8 cellular contexts compared by ENCODE assay signal in the genomic region with DNA sequence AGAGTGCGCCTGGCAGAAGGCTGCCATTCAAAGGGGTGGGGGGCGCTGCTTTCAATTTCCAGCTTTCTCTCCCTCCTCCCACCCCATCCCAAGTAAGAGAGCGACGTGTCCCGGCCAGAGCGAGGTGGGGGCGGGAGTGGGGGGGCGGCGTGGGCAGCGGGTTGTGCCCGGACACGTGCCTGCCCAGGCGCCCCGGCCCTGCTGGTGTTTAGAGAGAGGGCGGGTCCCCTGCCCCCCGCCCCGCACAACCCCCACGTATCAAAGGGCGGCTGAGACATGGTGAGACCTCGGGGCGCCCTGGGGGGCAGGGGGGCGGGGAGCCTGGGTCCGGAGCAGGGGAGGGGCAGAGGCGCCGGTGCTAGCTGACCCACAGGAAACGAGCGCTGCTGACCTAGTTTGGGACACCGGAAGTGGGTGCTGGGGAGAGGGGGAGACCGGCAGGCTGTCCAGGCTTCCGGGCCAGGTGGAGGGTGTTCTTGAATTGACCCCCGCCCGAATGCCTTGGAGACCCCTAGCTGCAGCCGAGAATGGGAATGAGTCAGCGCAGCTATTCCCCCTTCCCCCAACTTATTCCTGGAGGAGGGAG. TPM values are rescaled to one million over a fixed set of nuclear protein-coding genes. Genes with fewer than 3 reads are reported as not detected.
DNase-seq lines count a peak whose midpoint lies in the region; ATAC-seq, FAIRE-seq and TF ChIP-seq lines count a peak whose summit lies in the region.

No MANE protein-coding gene starts in this region.

- no peaks in the 10 kb centered on the region for H3K36me3 Mint-ChIP-seq in type B pancreatic cell

- peak overlapping the region; percentile 76 for H3K27ac ChIP-seq in ACC112 (ENCODE audit: low read depth, low read length)
- H3K27ac ChIP-seq in SU-DHL-6 (ENCODE audit: low read depth, low read length) = no peak overlapping the region
- peak overlapping the region; percentile 63 for H3K27ac ChIP-seq in endothelial cell of umbilical vein (ENCODE audit: insufficient read depth, low read depth, low read length)
- peak overlapping the region; percentile 30 for H3K27ac ChIP-seq in mesodermal cell (ENCODE audit: low read depth, low read length, severe bottlenecking)

- H3K79me2 ChIP-seq in ACC112 (ENCODE audit: control insufficient read depth, insufficient read depth, low read length, unreplicated experiment) (peaks cover 59% of the 10 kb centered on the region), SU-DHL-6 (ENCODE audit: insufficient read depth, low read length) (no peaks in the 10 kb centered on the region), endothelial cell of umbilical vein (ENCODE audit: control insufficient read depth, insufficient read depth, low read length) (peaks cover 16% of the 10 kb centered on the region)

- peaks cover 33% of the 10 kb centered on the region for H3K4me1 ChIP-seq in ACC112 (ENCODE audit: control insufficient read depth, insufficient read depth, low read length, unreplicated experiment)
- peaks cover 25% of the 10 kb centered on the region for H3K4me1 ChIP-seq in endothelial cell of umbilical vein (ENCODE audit: control insufficient read depth, extremely low read depth, insufficient read depth, low read length)
- peaks cover 17% of the 10 kb centered on the region for H3K4me1 ChIP-seq in mesodermal cell (ENCODE audit: control insufficient read depth, insufficient read depth, low read length, poor library complexity, severe bottlenecking)

- H4K20me1 ChIP-seq in SU-DHL-6 (ENCODE audit: low read depth, low read length) (no peaks in the 10 kb centered on the region), endothelial cell of umbilical vein (replicated peaks; ENCODE audit: control insufficient read depth, extremely low read depth, insufficient read depth, low read length) (no peaks in the 10 kb centered on the region)

- POLR2A ChIA-PET in endothelial cell of umbilical vein (lab: Charles Lee) = no interaction called here

- H3K9me3 Mint-ChIP-seq in type B pancreatic cell = no peaks in the 10 kb centered on the region

- H3K27ac Mint-ChIP-seq in type B pancreatic cell = peak overlapping the region; percentile 92

- H3K4me1 Mint-ChIP-seq in type B pancreatic cell (ENCODE audit: unreplicated experiment) = peaks cover 20% of the 10 kb centered on the region

- no peaks in the 10 kb centered on the region for H3K9me2 ChIP-seq in SU-DHL-6 (replicated peaks; ENCODE audit: insufficient read depth, low read length)

- dilution Hi-C loops in endothelial cell of umbilical vein (cut with MboI; ENCODE audit: extremely low pct_ligation_motif_present, low sequenced_read_pairs) = no loop called here

- H3K9me3 ChIP-seq in SU-DHL-6 (ENCODE audit: insufficient read depth, low read length) (no peaks in the 10 kb centered on the region), endothelial cell of umbilical vein (replicated peaks; ENCODE audit: control insufficient read depth, insufficient read depth, low read length) (no peaks in the 10 kb centered on the region), mesodermal cell (ENCODE audit: control insufficient read depth, low read length) (no peaks in the 10 kb centered on the region)

- H3F3A ChIP-seq in SU-DHL-6 (ENCODE audit: insufficient read depth) = peaks cover 10% of the 10 kb centered on the region; the same call in 1 of the 2 replicates

- peak overlapping the region; percentile 96 for H3K4me3 Mint-ChIP-seq in type B pancreatic cell

- WGBS in mesodermal cell (ENCODE audit: insufficient coverage in 2 of 2), 2 experiments = 0 to 2% methylated on average over 3 to 8 of the region's 34 CpGs

- H2AFZ ChIP-seq in ACC112 (ENCODE audit: low read length, unreplicated experiment) (no peak overlapping the region), SU-DHL-6 (ENCODE audit: low read depth, low read length, severe bottlenecking) (no peak overlapping the region), endothelial cell of umbilical vein (ENCODE audit: low read depth, low read length) (peak overlapping the region; percentile 21)

- no TSS peak for BruUV-seq in endothelial cell of umbilical vein (replicated peaks; lab: Mats Ljungman, UMichigan)

- H3K4me3 ChIP-seq in ACC112 (ENCODE audit: low read depth, low read length) (peak overlapping the region; percentile 93), SU-DHL-6 (ENCODE audit: insufficient read depth, low read length, poor library complexity, severe bottlenecking) (no peak overlapping the region), endothelial cell of umbilical vein (replicated peaks in 1 of 3; ENCODE audit: insufficient read depth in 1 of 3, low read depth in 1 of 3, low read length in 3 of 3) (peak overlapping the region; percentile 53 to 94 (median 65)), mesodermal cell (ENCODE audit: extremely low read depth, insufficient read depth, low read length, poor library complexity, severe bottlenecking) (peak overlapping the region; percentile 79)

- TF ChIP-seq CTCF in SU-DHL-6 (IDR thresholded peaks at IDR 0.05; ENCODE audit: insufficient read depth, low read length, poor library complexity, severe bottlenecking) (no peak), endothelial cell of umbilical vein (IDR thresholded peaks at IDR 0.05; ENCODE audit: extremely low read depth in 1 of 2, insufficient read depth in 1 of 2, low read depth in 1 of 2, low read length in 2 of 2) (no peak), type B pancreatic cell (conservative IDR thresholded peaks at IDR 0.05) (no peak)

- no peaks in the 10 kb centered on the region for H3K27me3 ChIP-seq in ACC112 (ENCODE audit: insufficient read depth, low read length)
- H3K27me3 ChIP-seq in SU-DHL-6 (ENCODE audit: low read length) = no peaks in the 10 kb centered on the region
- H3K27me3 ChIP-seq in endothelial cell of umbilical vein (ENCODE audit: control insufficient read depth in 2 of 2, insufficient read depth in 2 of 2, low read length in 2 of 2) = no peaks in the 10 kb centered on the region

- H3K9me1 ChIP-seq in endothelial cell of umbilical vein (replicated peaks; ENCODE audit: control insufficient read depth, extremely low read depth, insufficient read depth, low read length) = no peaks in the 10 kb centered on the region

- no peaks in the 10 kb centered on the region for H3K27me3 Mint-ChIP-seq in type B pancreatic cell

- peak; percentile 63 for FAIRE-seq in GM18507 (lab: Jason Lieb, UNC)
- FAIRE-seq in endothelial cell of umbilical vein (lab: Jason Lieb, UNC) = no peak

- DNase-seq in GM18507 (ENCODE audit: extremely low spot score, insufficient read length, low read depth) (no peak), endothelial cell of umbilical vein (ENCODE audit: low read depth, low spot score) (peak; percentile 33), type B pancreatic cell (ENCODE audit: extremely low spot score, unreplicated experiment) (no peak)

- H3K4me2 ChIP-seq in SU-DHL-6 (ENCODE audit: low read depth, low read length, poor library complexity, severe bottlenecking) (peak overlapping the region; percentile 35), endothelial cell of umbilical vein (ENCODE audit: insufficient read depth, low read length) (peak overlapping the region; percentile 54)

- H3K36me3 ChIP-seq in ACC112 (ENCODE audit: insufficient read depth, low read length) (no peaks in the 10 kb centered on the region), SU-DHL-6 (ENCODE audit: low read length) (no peaks in the 10 kb centered on the region), endothelial cell of umbilical vein (ENCODE audit: control insufficient read depth in 2 of 2, extremely low read depth in 1 of 2, insufficient read depth in 2 of 2, low read length in 2 of 2) (no peaks in the 10 kb centered on the region), mesodermal cell (ENCODE audit: control insufficient read depth, insufficient read depth, low read length) (no peaks in the 10 kb centered on the region)

- ATAC-seq in HG03460 (IDR thresholded peaks at IDR 0.05; ENCODE audit: unreplicated experiment) = no peak
- ATAC-seq in activated CD4-positive, CD25-positive, alpha-beta regulatory T cell treated with anti-CD3 and anti-CD28 coated beads, Interleukin-2, amount 50 U/mL, for 24 hours = no peak

- intact Hi-C loops in endothelial cell of umbilical vein (cut with micrococcal nuclease) = loop anchor here (2.0 to 5.0 kb wide), 2 partner anchors 41 to 447 kb away; partner anchors contain the start of gene UBE2Q1

- H3K9ac ChIP-seq in SU-DHL-6 (ENCODE audit: low read length) (no peak overlapping the region), endothelial cell of umbilical vein (replicated peaks; ENCODE audit: extremely low read depth, insufficient read depth, low read length) (peak overlapping the region; percentile 69)

- CTCF ChIA-PET in endothelial cell of umbilical vein (lab: Charles Lee) = interaction anchor here (0.7 to 6.5 kb wide), 8 partner anchors 11 to 425 kb away, joined by 3 to 87 read pairs (median 4); partner anchors contain the start of genes ADAM15, FLAD1, PYGO2 and SHC1

- TF ChIP-seq POLR2A in endothelial cell of umbilical vein (IDR thresholded peaks at IDR 0.05; ENCODE audit: low read depth, low read length) = no peak

RNA-seq across cellular contexts. Expression of gene ZBTB7B, which starts 1.3 kb away (rescaled TPM):
- total RNA-seq in endothelial cell of umbilical vein (20.0 and 24.0 TPM in 2 replicates), type B pancreatic cell (ENCODE audit: low replicate concordance) (38.1 and 75.9 TPM in 2 replicates)
- 26.2 and 32.6 TPM in 2 replicates for polyA plus RNA-seq in endothelial cell of umbilical vein
- 9.8 and 15.2 TPM in 2 replicates for polyA plus RNA-seq in endothelial cell of umbilical vein (2011; cell fraction: cytosol; rRNA removed)
- 28.5 and 36.3 TPM in 2 replicates for polyA plus RNA-seq in endothelial cell of umbilical vein (2011; cell fraction: nucleus; rRNA removed)
- polyA plus RNA-seq in endothelial cell of umbilical vein (2012) = 10.3 and 10.8 TPM in 2 replicates
- 10.5 and 12.1 TPM in 2 replicates for polyA minus RNA-seq in endothelial cell of umbilical vein
- polyA minus RNA-seq in endothelial cell of umbilical vein (2011; cell fraction: cytosol; rRNA and poly(A)+ RNA removed) = 31.3 TPM
- polyA minus RNA-seq in endothelial cell of umbilical vein (2011; cell fraction: nucleus; rRNA and poly(A)+ RNA removed) = 6.4 and 11.7 TPM in 2 replicates
- polyA plus RNA-seq in mesodermal cell (2013, experiment 1 of 2) = 10.8 TPM
- polyA plus RNA-seq in mesodermal cell (2013, experiment 2 of 2) = 10.5 TPM

RNA-seq across cellular contexts. Expression of gene LENEP, which starts 10.5 kb away (rescaled TPM):
- 0.64 and 0.88 TPM in 2 replicates for total RNA-seq in endothelial cell of umbilical vein
- not detected in 2 replicates for polyA plus RNA-seq in endothelial cell of umbilical vein
- not detected in 2 replicates for polyA plus RNA-seq in endothelial cell of umbilical vein (2011; cell fraction: cytosol; rRNA removed)
- polyA plus RNA-seq in endothelial cell of umbilical vein (2011; cell fraction: nucleus; rRNA removed) = 0.59 TPM in 1 of 2 replicates, not detected in the other
- not detected in 2 replicates for polyA plus RNA-seq in endothelial cell of umbilical vein (2012)
- polyA minus RNA-seq in endothelial cell of umbilical vein = not detected in 2 replicates
- not detected for polyA minus RNA-seq in endothelial cell of umbilical vein (2011; cell fraction: cytosol; rRNA and poly(A)+ RNA removed)
- 1.0 TPM in 1 of 2 replicates, not detected in the other for polyA minus RNA-seq in endothelial cell of umbilical vein (2011; cell fraction: nucleus; rRNA and poly(A)+ RNA removed)
- polyA plus RNA-seq in mesodermal cell (2013, experiment 1 of 2) = not detected
- not detected for polyA plus RNA-seq in mesodermal cell (2013, experiment 2 of 2)
- 0.52 and 1.1 TPM in 2 replicates for total RNA-seq in type B pancreatic cell (ENCODE audit: low replicate concordance)

RNA-seq across cellular contexts. Expression of gene FLAD1, which starts 20.7 kb away (rescaled TPM):
- total RNA-seq in endothelial cell of umbilical vein (42.2 and 48.8 TPM in 2 replicates), type B pancreatic cell (ENCODE audit: low replicate concordance) (51.4 and 59.0 TPM in 2 replicates)
- polyA plus RNA-seq in endothelial cell of umbilical vein = 59.1 and 66.8 TPM in 2 replicates
- 52.5 and 52.8 TPM in 2 replicates for polyA plus RNA-seq in endothelial cell of umbilical vein (2011; cell fraction: cytosol; rRNA removed)
- 78.8 and 91.1 TPM in 2 replicates for polyA plus RNA-seq in endothelial cell of umbilical vein (2011; cell fraction: nucleus; rRNA removed)
- polyA plus RNA-seq in endothelial cell of umbilical vein (2012) = 41.8 and 45.5 TPM in 2 replicates
- polyA minus RNA-seq in endothelial cell of umbilical vein = 51.6 and 54.4 TPM in 2 replicates
- polyA minus RNA-seq in endothelial cell of umbilical vein (2011; cell fraction: cytosol; rRNA and poly(A)+ RNA removed) = 56.6 TPM
- polyA minus RNA-seq in endothelial cell of umbilical vein (2011; cell fraction: nucleus; rRNA and poly(A)+ RNA removed) = 20.8 and 24.2 TPM in 2 replicates
- 31.7 TPM for polyA plus RNA-seq in mesodermal cell (2013, experiment 1 of 2)
- 28.5 TPM for polyA plus RNA-seq in mesodermal cell (2013, experiment 2 of 2)

RNA-seq across cellular contexts. Expression of gene CKS1B, which starts 29.4 kb away (rescaled TPM):
- total RNA-seq in endothelial cell of umbilical vein = 126 and 128 TPM in 2 replicates
- polyA plus RNA-seq in endothelial cell of umbilical vein = 280 and 319 TPM in 2 replicates
- 344 and 372 TPM in 2 replicates for polyA plus RNA-seq in endothelial cell of umbilical vein (2011; cell fraction: cytosol; rRNA removed)
- 121 and 129 TPM in 2 replicates for polyA plus RNA-seq in endothelial cell of umbilical vein (2011; cell fraction: nucleus; rRNA removed)
- polyA plus RNA-seq in endothelial cell of umbilical vein (2012) = 88.1 and 218 TPM in 2 replicates
- 130 and 146 TPM in 2 replicates for polyA minus RNA-seq in endothelial cell of umbilical vein
- polyA minus RNA-seq in endothelial cell of umbilical vein (2011; cell fraction: cytosol; rRNA and poly(A)+ RNA removed) = 115 TPM
- polyA minus RNA-seq in endothelial cell of umbilical vein (2011; cell fraction: nucleus; rRNA and poly(A)+ RNA removed) = 25.5 and 37.7 TPM in 2 replicates
- 298 TPM for polyA plus RNA-seq in mesodermal cell (2013, experiment 1 of 2)
- 280 TPM for polyA plus RNA-seq in mesodermal cell (2013, experiment 2 of 2)
- 58.8 and 119 TPM in 2 replicates for total RNA-seq in type B pancreatic cell (ENCODE audit: low replicate concordance)

RNA-seq across cellular contexts. Expression of gene DCST2, which starts 29.7 kb away (rescaled TPM):
- total RNA-seq in endothelial cell of umbilical vein = 0.23 and 0.51 TPM in 2 replicates
- 0.29 and 0.73 TPM in 2 replicates for polyA plus RNA-seq in endothelial cell of umbilical vein
- 0.07 TPM in 1 of 2 replicates, not detected in the other for polyA plus RNA-seq in endothelial cell of umbilical vein (2011; cell fraction: cytosol; rRNA removed)
- 2.6 and 3.1 TPM in 2 replicates for polyA plus RNA-seq in endothelial cell of umbilical vein (2011; cell fraction: nucleus; rRNA removed)
- 0.40 TPM in 1 of 2 replicates, not detected in the other for polyA plus RNA-seq in endothelial cell of umbilical vein (2012)
- 0.36 and 0.63 TPM in 2 replicates for polyA minus RNA-seq in endothelial cell of umbilical vein
- polyA minus RNA-seq in endothelial cell of umbilical vein (2011; cell fraction: cytosol; rRNA and poly(A)+ RNA removed) = 1.3 TPM
- polyA minus RNA-seq in endothelial cell of umbilical vein (2011; cell fraction: nucleus; rRNA and poly(A)+ RNA removed) = 0.19 TPM in 1 of 2 replicates, not detected in the other
- polyA plus RNA-seq in mesodermal cell (2013, experiment 1 of 2) = 0.85 TPM
- 1.1 TPM for polyA plus RNA-seq in mesodermal cell (2013, experiment 2 of 2)
- total RNA-seq in type B pancreatic cell (ENCODE audit: low replicate concordance) = 1.6 and 2.4 TPM in 2 replicates
